ENCODE assay signal across 12 cellular contexts in the genomic region with DNA sequence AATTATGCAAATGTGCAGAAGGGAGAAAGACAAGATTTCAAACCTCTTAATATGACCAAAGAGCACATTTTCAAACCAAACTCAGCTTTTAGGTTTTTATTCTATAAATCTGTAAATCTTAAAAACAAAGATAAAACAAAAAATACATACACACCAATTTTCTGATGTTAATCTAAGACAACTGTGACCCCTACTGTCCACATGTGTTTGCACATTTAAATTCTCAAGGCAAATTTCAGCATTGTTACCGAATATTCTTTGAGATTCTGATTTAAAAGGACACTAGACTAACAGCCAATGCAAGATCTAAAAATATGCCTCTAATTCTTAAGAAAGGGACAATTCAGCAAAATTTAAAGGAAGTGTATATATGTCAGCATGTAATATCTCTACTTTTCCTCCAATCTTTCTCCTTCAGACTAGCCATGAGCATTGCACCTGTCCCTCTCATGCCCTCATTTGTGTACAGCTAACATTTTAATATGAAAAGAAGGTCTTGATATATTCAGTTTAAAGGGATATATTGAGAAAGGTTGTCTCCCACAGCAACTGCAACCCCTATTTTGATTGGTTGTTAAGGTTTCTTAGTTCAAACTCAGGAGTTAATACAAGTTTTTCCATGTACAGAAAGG.
DNase-seq lines count a peak whose midpoint lies in the region; ATAC-seq and TF ChIP-seq lines count a peak whose summit lies in the region.
"Had no signal": no experiment of that assay in that cellular context is flagged by ENCODE, and none has a peak within 500 bp of the region (broad histone marks: within the 10 kb centered on the region; RNA-seq: fewer than 3 reads in every experiment).

No MANE protein-coding gene starts in this region.

- H3K27me3 ChIP-seq in SK-N-SH (ENCODE audit: insufficient read depth) (no peaks in the 10 kb centered on the region), OCI-LY1 (ENCODE audit: insufficient read depth, low read length) (no peaks in the 10 kb centered on the region)

- no peaks in the 10 kb centered on the region for H3F3A ChIP-seq in SK-N-SH (replicated peaks; ENCODE audit: insufficient read depth)
- no peaks in the 10 kb centered on the region for H3F3A ChIP-seq in OCI-LY1 (ENCODE audit: insufficient read depth, low read length)

- H3K79me2 ChIP-seq in SK-N-SH (ENCODE audit: insufficient read depth) (no peaks in the 10 kb centered on the region), OCI-LY1 (ENCODE audit: insufficient read depth, low read length) (no peaks in the 10 kb centered on the region)

- no peaks in the 10 kb centered on the region for H3K9me3 ChIP-seq in SK-N-SH
- H3K9me3 ChIP-seq in OCI-LY1 (ENCODE audit: low read length): no peaks in the 10 kb centered on the region

- no peak overlapping the region for H2AFZ ChIP-seq in SK-N-SH (ENCODE audit: low read depth)
- no peak overlapping the region for H2AFZ ChIP-seq in OCI-LY1 (ENCODE audit: low read length)

- H3K4me1 Mint-ChIP-seq in stimulated activated effector memory CD8-positive, alpha-beta T cell treated with anti-CD3 and anti-CD28 coated beads, Interleukin-12 subunit alpha, Interleukin-12 subunit beta, amount 100 ng/mL, for 72 hours: no peaks in the 10 kb centered on the region
- H3K4me1 Mint-ChIP-seq: CD4-positive, alpha-beta memory T cell had no signal

- H3K4me3 ChIP-seq in SK-N-SH (ENCODE audit: low read depth in 2 of 2, low read length in 1 of 2) (no peak overlapping the region), OCI-LY1 (ENCODE audit: low read depth, low read length, poor library complexity, severe bottlenecking) (no peak overlapping the region), fibroblast of pulmonary artery (replicated peaks; ENCODE audit: low read depth, low read length) (no peak overlapping the region)
- H3K4me3 ChIP-seq: lung had no signal

- no peak for TF ChIP-seq EP300 in SK-N-SH (IDR thresholded peaks at IDR 0.05; ENCODE audit: borderline replicate concordance in 1 of 2, low read depth in 1 of 2, low read length in 1 of 2)

- H3K9ac ChIP-seq in SK-N-SH: no peak overlapping the region
- no peak overlapping the region for H3K9ac ChIP-seq in OCI-LY1 (ENCODE audit: low read length)

- H3K4me1 ChIP-seq in SK-N-SH (ENCODE audit: control insufficient read depth in 1 of 2, insufficient read depth in 2 of 2, low read depth in 1 of 2, low read length in 1 of 2): no peaks in the 10 kb centered on the region
- no peaks in the 10 kb centered on the region for H3K4me1 ChIP-seq in OCI-LY1 (ENCODE audit: insufficient read depth, low read length, severe bottlenecking)

- peak; percentile 63 for TF ChIP-seq CTCF in SK-N-SH (IDR thresholded peaks at IDR 0.05)
- TF ChIP-seq CTCF in OCI-LY1 (IDR thresholded peaks at IDR 0.05; ENCODE audit: low read length): peak; percentile 26
- peak; percentile 39 for TF ChIP-seq CTCF in fibroblast of pulmonary artery (IDR thresholded peaks at IDR 0.05; ENCODE audit: low read length, missing control alignments)

- peak; percentile 59 for TF ChIP-seq RAD21 in SK-N-SH (IDR thresholded peaks at IDR 0.05; ENCODE audit: low read length)

- H3K36me3 Mint-ChIP-seq in stimulated activated effector memory CD8-positive, alpha-beta T cell treated with anti-CD3 and anti-CD28 coated beads, Interleukin-12 subunit alpha, Interleukin-12 subunit beta, amount 100 ng/mL, for 72 hours: no peaks in the 10 kb centered on the region
- H3K36me3 Mint-ChIP-seq: CD4-positive, alpha-beta memory T cell had no signal

- peak; percentile 1 for DNase-seq in SK-N-SH
- peak; percentile 46 for DNase-seq in fibroblast of pulmonary artery (ENCODE audit: low read depth)
- DNase-seq in superior temporal gyrus (ENCODE audit: extremely low spot score): peak; percentile 51
- no peak for DNase-seq in GF-D8 (lab: John Stamatoyannopoulos, UW)
- no peak for DNase-seq in HUDEP-2 (lab: John Stamatoyannopoulos, UW; ENCODE audit: unreplicated experiment in 76 of 76)
- DNase-seq in stimulated activated effector memory CD8-positive, alpha-beta T cell treated with anti-CD3 and anti-CD28 coated beads, Interleukin-12 subunit alpha, Interleukin-12 subunit beta, amount 100 ng/mL, for 72 hours (ENCODE audit: low spot score in 2 of 2): no peak
- DNase-seq: activated CD4-positive, alpha-beta T cell treated with anti-CD3 and anti-CD28 coated beads, Interleukin-2, amount 50 U/mL, for 4 hours; CD4-positive, alpha-beta memory T cell; NCI-H446 had no signal

- H3K4me2 ChIP-seq in SK-N-SH: no peak overlapping the region
- no peak overlapping the region for H3K4me2 ChIP-seq in OCI-LY1 (ENCODE audit: low read length)

- H3K4me3 Mint-ChIP-seq in stimulated activated effector memory CD8-positive, alpha-beta T cell treated with anti-CD3 and anti-CD28 coated beads, Interleukin-12 subunit alpha, Interleukin-12 subunit beta, amount 100 ng/mL, for 72 hours: no peak overlapping the region
- H3K4me3 Mint-ChIP-seq: CD4-positive, alpha-beta memory T cell had no signal

- no peak overlapping the region for H3K27ac ChIP-seq in SK-N-SH (ENCODE audit: low read depth in 2 of 2, low read length in 1 of 2)
- no peak overlapping the region for H3K27ac ChIP-seq in OCI-LY1 (ENCODE audit: low read depth, low read length, poor library complexity, severe bottlenecking)

- H4K20me1 ChIP-seq in SK-N-SH (ENCODE audit: insufficient read depth): no peaks in the 10 kb centered on the region
- no peaks in the 10 kb centered on the region for H4K20me1 ChIP-seq in OCI-LY1 (ENCODE audit: insufficient read depth, low read length)

- 0% methylated on average over 1 of the region's 1 CpG for WGBS in SK-N-SH (ENCODE audit: low lambda C conversion rate)

- POLR2A ChIA-PET in SK-N-SH (lab: Yijun Ruan, JAX): no interaction called here

- no peak overlapping the region for H3K27ac Mint-ChIP-seq in stimulated activated effector memory CD8-positive, alpha-beta T cell treated with anti-CD3 and anti-CD28 coated beads, Interleukin-12 subunit alpha, Interleukin-12 subunit beta, amount 100 ng/mL, for 72 hours
- H3K27ac Mint-ChIP-seq: CD4-positive, alpha-beta memory T cell had no signal

- CTCF ChIA-PET in SK-N-SH (lab: Yijun Ruan, JAX): interaction anchor here (0.8 to 1.5 kb wide), 9 partner anchors 12 to 509 kb away, joined by 3 to 6 read pairs (median 4); no protein-coding TSS in a partner anchor

- peaks cover 3% of the 10 kb centered on the region for H3K9me3 Mint-ChIP-seq in stimulated activated effector memory CD8-positive, alpha-beta T cell treated with anti-CD3 and anti-CD28 coated beads, Interleukin-12 subunit alpha, Interleukin-12 subunit beta, amount 100 ng/mL, for 72 hours

- no peaks in the 10 kb centered on the region for H3K9me2 ChIP-seq in SK-N-SH
- no peaks in the 10 kb centered on the region for H3K9me2 ChIP-seq in OCI-LY1 (ENCODE audit: low read depth, low read length)

- H3K36me3 ChIP-seq in SK-N-SH (replicated peaks in 1 of 2; ENCODE audit: control insufficient read depth in 1 of 2, insufficient read depth in 2 of 2, low read length in 1 of 2) (no peaks in the 10 kb centered on the region), OCI-LY1 (ENCODE audit: insufficient read depth, low read length) (no peaks in the 10 kb centered on the region)

- ATAC-seq in SK-N-SH treated with all-trans-retinoic acid at 6 μM for 48 hours: no peak
- no peak for ATAC-seq in stimulated activated effector memory CD8-positive, alpha-beta T cell treated with anti-CD3 and anti-CD28 coated beads, Interleukin-12 subunit alpha, Interleukin-12 subunit beta, amount 100 ng/mL, for 72 hours

TF ChIP-seq in SK-N-SH, 30 proteins besides CTCF, POLR2A, EP300 and RAD21:
- TF ChIP-seq, protein P1, sequence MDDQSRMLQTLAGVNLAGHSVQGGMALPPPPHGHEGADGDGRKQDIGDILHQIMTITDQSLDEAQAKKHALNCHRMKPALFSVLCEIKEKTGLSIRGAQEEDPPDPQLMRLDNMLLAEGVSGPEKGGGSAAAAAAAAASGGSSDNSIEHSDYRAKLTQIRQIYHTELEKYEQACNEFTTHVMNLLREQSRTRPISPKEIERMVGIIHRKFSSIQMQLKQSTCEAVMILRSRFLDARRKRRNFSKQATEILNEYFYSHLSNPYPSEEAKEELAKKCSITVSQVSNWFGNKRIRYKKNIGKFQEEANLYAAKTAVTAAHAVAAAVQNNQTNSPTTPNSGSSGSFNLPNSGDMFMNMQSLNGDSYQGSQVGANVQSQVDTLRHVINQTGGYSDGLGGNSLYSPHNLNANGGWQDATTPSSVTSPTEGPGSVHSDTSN (IDR thresholded peaks at IDR 0.05): no peak
- TF ChIP-seq GABPA (IDR thresholded peaks at IDR 0.05; ENCODE audit: low read depth): no peak
- peak; percentile 30 for TF ChIP-seq SMC3 (IDR thresholded peaks at IDR 0.05; ENCODE audit: low read depth, low read length)
- TF ChIP-seq RFX5 (IDR thresholded peaks at IDR 0.05; ENCODE audit: low read length): no peak
TF ChIP-seq in SK-N-SH: peak in this region for 1.

TF ChIP-seq in SK-N-SH treated with all-trans-retinoic acid at 6 μM for 48 hours, 23 proteins besides CTCF, POLR2A, EP300 and RAD21:
- TF ChIP-seq ZNF70 (CRISPR knock-in tag; IDR thresholded peaks at IDR 0.05): no peak
- TF ChIP-seq ZFP3 (CRISPR knock-in tag; IDR thresholded peaks at IDR 0.05): no peak
- TF ChIP-seq, protein P2, sequence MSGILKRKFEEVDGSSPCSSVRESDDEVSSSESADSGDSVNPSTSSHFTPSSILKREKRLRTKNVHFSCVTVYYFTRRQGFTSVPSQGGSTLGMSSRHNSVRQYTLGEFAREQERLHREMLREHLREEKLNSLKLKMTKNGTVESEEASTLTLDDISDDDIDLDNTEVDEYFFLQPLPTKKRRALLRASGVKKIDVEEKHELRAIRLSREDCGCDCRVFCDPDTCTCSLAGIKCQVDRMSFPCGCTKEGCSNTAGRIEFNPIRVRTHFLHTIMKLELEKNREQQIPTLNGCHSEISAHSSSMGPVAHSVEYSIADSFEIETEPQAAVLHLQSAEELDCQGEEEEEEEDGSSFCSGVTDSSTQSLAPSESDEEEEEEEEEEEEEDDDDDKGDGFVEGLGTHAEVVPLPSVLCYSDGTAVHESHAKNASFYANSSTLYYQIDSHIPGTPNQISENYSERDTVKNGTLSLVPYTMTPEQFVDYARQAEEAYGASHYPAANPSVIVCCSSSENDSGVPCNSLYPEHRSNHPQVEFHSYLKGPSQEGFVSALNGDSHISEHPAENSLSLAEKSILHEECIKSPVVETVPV (CRISPR knock-in tag; IDR thresholded peaks at IDR 0.05): no peak

Comparison
In these comparisons a context has a peak if more than half of its experiments do, and no peak if none do; other contexts are left out.
1. DNase-seq: peak in SK-N-SH (single experiment), fibroblast of pulmonary artery (single experiment) and superior temporal gyrus (single experiment); none in GF-D8 (single experiment), HUDEP-2 (0 of 76) and stimulated activated effector memory CD8-positive, alpha-beta T cell treated with anti-CD3 and anti-CD28 coated beads, Interleukin-12 subunit alpha, Interleukin-12 subunit beta, amount 100 ng/mL, for 72 hours (0 of 2).
2. Peak in every context shown above with its lines, with median percentiles within 50 percentile points of each other: CTCF ChIP-seq.